8 cellular contexts compared by ENCODE assay signal in genomic region chr19:18542936-18543813, GRCh38. TPM values are rescaled to one million over a fixed set of nuclear protein-coding genes. Genes with fewer than 3 reads are reported as not detected.
A peak's percentile ranks its signal among the peaks of the same experiment; 100 is the strongest.
DNase-seq lines count a peak whose midpoint lies in the region; ATAC-seq, FAIRE-seq and TF ChIP-seq lines count a peak whose summit lies in the region.

TSS of gene FKBP8 (minus strand) at chr19:18543573. CDS start at chr19:18541970, 1,603 bp downstream.

- H3K27me3 ChIP-seq in left ventricle myocardium inferior (ENCODE audit: low read depth) (no peaks in the 10 kb centered on the region), prostate gland (replicated peaks; ENCODE audit: insufficient read depth) (no peaks in the 10 kb centered on the region), upper lobe of right lung (no peaks in the 10 kb centered on the region)

- DNase-seq in GM12891 (ENCODE audit: insufficient read length, low spot score), result peak; percentile 99
- DNase-seq in NCI-H146 treated with DMSO at 0.1 percent for 48 hours (lab: John Stamatoyannopoulos, UW; ENCODE audit: unreplicated experiment), result peak; percentile 81
- DNase-seq in T-helper 2 cell, result peak; percentile 81 to 96 (median 91)
- DNase-seq in amygdala (lab: John Stamatoyannopoulos, UW), result peak in 55 of 56 donors; percentile 23 to 95 (median 86)
- DNase-seq in left ventricle myocardium inferior, result peak; percentile 94
- DNase-seq in prostate gland (ENCODE audit: low spot score), result peak; percentile 92
- peak; percentile 97 for DNase-seq in upper lobe of right lung

- under 1% methylated on average over 61 of the region's 86 CpGs for WGBS in prostate gland

- TF ChIP-seq POLR2A in GM12891 (IDR thresholded peaks at IDR 0.05; ENCODE audit: low read depth, low read length), result no peak
- peak; percentile 28 for TF ChIP-seq POLR2A in prostate gland (IDR thresholded peaks at IDR 0.05)

- ATAC-seq in HG02852 (IDR thresholded peaks at IDR 0.05; ENCODE audit: unreplicated experiment), result peak; percentile 93
- ATAC-seq in upper lobe of right lung, result peak; percentile 98

- peak within 1 kb of the TSS; percentile 73 for H3K4me3 ChIP-seq in left ventricle myocardium inferior
- H3K4me3 ChIP-seq in prostate gland, result peak within 1 kb of the TSS; percentile 81 to 93
- H3K4me3 ChIP-seq in upper lobe of right lung, result peak within 1 kb of the TSS; percentile 54

- peaks cover 19% of the 10 kb centered on the region for H3K4me1 ChIP-seq in left ventricle myocardium inferior
- H3K4me1 ChIP-seq in prostate gland (replicated peaks), result peaks cover 5% of the 10 kb centered on the region
- H3K4me1 ChIP-seq in upper lobe of right lung, result peaks cover 15% of the 10 kb centered on the region

- FAIRE-seq in GM12891 (lab: Jason Lieb, UNC), result peak; percentile 72

- H3K27ac ChIP-seq in left ventricle myocardium inferior (replicated peaks) (peak within 1 kb of the TSS; percentile 92), prostate gland (peak within 1 kb of the TSS; percentile 89 to 90), upper lobe of right lung (peak within 1 kb of the TSS; percentile 71)

- H3K9me3 ChIP-seq in left ventricle myocardium inferior (replicated peaks), result no peaks in the 10 kb centered on the region
- H3K9me3 ChIP-seq in prostate gland, result no peaks in the 10 kb centered on the region
- no peaks in the 10 kb centered on the region for H3K9me3 ChIP-seq in upper lobe of right lung

- intact Hi-C loops in left ventricle myocardium inferior (cut with micrococcal nuclease) (no loop called here), prostate gland (cut with DNase I) (no loop called here), upper lobe of right lung (cut with DNase I) (no loop called here)

- H3K36me3 ChIP-seq in left ventricle myocardium inferior (peaks cover 30% of the 10 kb centered on the region), prostate gland (peaks cover 0 to 5% of the 10 kb centered on the region in 2 donors), upper lobe of right lung (peaks cover 31% of the 10 kb centered on the region)

- TF ChIP-seq CTCF in left ventricle myocardium inferior (IDR thresholded peaks at IDR 0.05; ENCODE audit: borderline replicate concordance) (no peak), prostate gland (IDR thresholded peaks at IDR 0.05) (peak in 1 of 4 experiments; percentile 4), upper lobe of right lung (IDR thresholded peaks at IDR 0.05) (no peak)

TF ChIP-seq in GM12891, 5 proteins besides CTCF, POLR2A, EP300 and RAD21:
- TF ChIP-seq POLR2AphosphoS5 (IDR thresholded peaks at IDR 0.05; ENCODE audit: low read depth, low read length), result no peak
- TF ChIP-seq SPI1 (IDR thresholded peaks at IDR 0.05; ENCODE audit: low read depth, low read length), result no peak
TF ChIP-seq in GM12891: peak in this region for 0.

RNA-seq across cellular contexts. Expression of gene FKBP8, which starts in this region (rescaled TPM):
- polyA plus RNA-seq in GM12891 (2012; ENCODE audit: low read depth, missing spikeins), result 173 TPM
- 153 TPM for total RNA-seq in left ventricle myocardium inferior
- 100 to 1,000 TPM; 326 to 536 TPM for total RNA-seq in prostate gland
- 201 TPM for total RNA-seq in upper lobe of right lung

Comparison
In these comparisons a context has a peak if more than half of its experiments do, and no peak if none do; other contexts are left out.
1. Peak in every context shown above with its lines: DNase-seq, ATAC-seq, H3K4me3 ChIP-seq and H3K27ac ChIP-seq.